In the genomic region with DNA sequence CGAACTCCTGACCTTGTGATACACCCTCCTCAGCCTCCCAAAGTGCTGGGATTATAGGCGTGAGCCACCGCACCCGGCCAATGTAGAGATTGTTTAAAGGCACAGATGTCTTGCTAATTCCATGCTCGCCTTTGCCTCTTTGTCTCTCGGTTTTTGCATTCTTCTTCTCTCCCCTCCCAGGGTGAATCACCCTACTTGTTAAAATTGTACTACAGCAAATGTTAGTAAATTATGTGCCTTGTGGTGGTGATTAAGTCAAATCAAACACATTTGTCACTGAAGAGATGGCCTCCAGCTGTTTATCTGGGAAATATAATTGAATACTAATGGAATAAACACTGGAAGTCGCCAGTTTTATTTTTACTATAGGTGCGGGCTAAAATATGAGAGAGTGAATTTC, we compare ENCODE assay signal across 20 cellular contexts.
DNase-seq lines count a peak whose midpoint lies in the region; ATAC-seq and TF ChIP-seq lines count a peak whose summit lies in the region.
"Had no signal": no experiment of that assay in that cellular context is flagged by ENCODE, and none has a peak within 500 bp of the region (broad histone marks: within the 10 kb centered on the region; RNA-seq: fewer than 3 reads in every experiment).

No MANE protein-coding gene starts in this region.

- no peaks in the 10 kb centered on the region for H3K9me2 ChIP-seq in PC-9 (ENCODE audit: insufficient read depth)

- BruUV-seq in A673 (replicated peaks; lab: Mats Ljungman, UMichigan), result no TSS peak
- no TSS peak for BruUV-seq in PC-9 (replicated peaks; lab: Mats Ljungman, UMichigan)

- POLR2A ChIA-PET in A673 (lab: Charles Lee; ENCODE audit: low non-redundant PET) (no interaction called here), PC-9 (lab: Charles Lee; ENCODE audit: unreplicated experiment) (no interaction called here)

- peak overlapping the region; percentile 5; the same call in 1 of the 2 replicates for H3K4me2 ChIP-seq in PC-9

- peaks cover 14% of the 10 kb centered on the region; the same call in 1 of the 2 replicates for H3F3A ChIP-seq in PC-9 (ENCODE audit: insufficient read depth, low read depth)

- H3K79me2 ChIP-seq in PC-9 (ENCODE audit: low read depth), result no peaks in the 10 kb centered on the region

- CTCF ChIA-PET in A673 (lab: Charles Lee) (no interaction called here), PC-9 (lab: Charles Lee) (no interaction called here)

- no peak overlapping the region for H2AFZ ChIP-seq in PC-9

- H3K4me3 ChIP-seq in A673 (ENCODE audit: low read depth, low read length, poor library complexity, severe bottlenecking), result no peak overlapping the region
- H3K4me3 ChIP-seq in PC-9, result no peak overlapping the region
- no peak overlapping the region for H3K4me3 ChIP-seq in WERI-Rb-1 (ENCODE audit: low read depth, low read length)
- H3K4me3 ChIP-seq in testis, result no peak overlapping the region
- H3K4me3 ChIP-seq: SJCRH30 had no signal

- H4K20me1 ChIP-seq in PC-9 (ENCODE audit: insufficient read depth), result no peaks in the 10 kb centered on the region

- intact Hi-C loops in A673 (cut with micrococcal nuclease; ENCODE audit: unreplicated experiment), result no loop called here
- intact Hi-C loops in PC-9 (cut with micrococcal nuclease; ENCODE audit: unreplicated experiment), result no loop called here
- intact Hi-C loops in testis (cut with DNase I; ENCODE audit: low total_unique reads), result no loop called here

- H3K27me3 ChIP-seq in A673 (replicated peaks; ENCODE audit: insufficient read depth, low read depth, low read length, poor library complexity) (no peaks in the 10 kb centered on the region), PC-9 (ENCODE audit: insufficient read depth, low read depth) (no peaks in the 10 kb centered on the region), WERI-Rb-1 (ENCODE audit: insufficient read depth, low read depth, severe bottlenecking) (no peaks in the 10 kb centered on the region), testis (no peaks in the 10 kb centered on the region)
- H3K27me3 ChIP-seq: SJCRH30 had no signal

- DNase-seq in A673 (ENCODE audit: low spot score) (peak; percentile 14), Daoy (ENCODE audit: low read depth) (peak; percentile 19), NCI-H1417 treated with DMSO at 0.1 percent for 48 hours (lab: John Stamatoyannopoulos, UW) (peak; percentile 56), PC-9 (peak in 1 of 2 experiments; percentile 71), WERI-Rb-1 (no peak), kidney tubule cell (ENCODE audit: low spot score) (no peak), testis (no peak)
- DNase-seq: DMS153, EL, H9, Karpas-422, MM.1S, NCI-H1092, NCI-H1694 treated with DMSO at 0.1 percent for 48 hours, NCI-H446, NCI-H82, SJCRH30, T1000 had no signal

- TF ChIP-seq POLR2A in testis (IDR thresholded peaks at IDR 0.05), result no peak

- H3K36me3 ChIP-seq in A673 (ENCODE audit: insufficient read depth, low read length, poor library complexity, severe bottlenecking) (no peaks in the 10 kb centered on the region), PC-9 (ENCODE audit: low read depth) (no peaks in the 10 kb centered on the region), WERI-Rb-1 (no peaks in the 10 kb centered on the region), testis (ENCODE audit: low read depth, missing control alignments) (no peaks in the 10 kb centered on the region)
- H3K36me3 ChIP-seq: SJCRH30 had no signal

- TF ChIP-seq CTCF in A673 (conservative IDR thresholded peaks at IDR 0.05; ENCODE audit: low read depth, low read length) (no peak), PC-9 (conservative IDR thresholded peaks at IDR 0.05) (no peak), WERI-Rb-1 (IDR thresholded peaks at IDR 0.05; ENCODE audit: low read depth, low read length) (no peak), testis (IDR thresholded peaks at IDR 0.05) (no peak)

- no peaks in the 10 kb centered on the region for H3K9me3 ChIP-seq in A673 (ENCODE audit: low read depth, low read length, poor library complexity, severe bottlenecking)
- no peaks in the 10 kb centered on the region for H3K9me3 ChIP-seq in PC-9 (ENCODE audit: insufficient read depth, low read depth)
- no peaks in the 10 kb centered on the region for H3K9me3 ChIP-seq in WERI-Rb-1 (ENCODE audit: severe bottlenecking)
- H3K9me3 ChIP-seq in testis, result no peaks in the 10 kb centered on the region
- H3K9me3 ChIP-seq: SJCRH30 had no signal

- no peak overlapping the region for H3K27ac ChIP-seq in A673 (ENCODE audit: low read depth, low read length, poor library complexity, severe bottlenecking)
- H3K27ac ChIP-seq in PC-9, result no peak overlapping the region
- no peak overlapping the region for H3K27ac ChIP-seq in WERI-Rb-1
- no peak overlapping the region for H3K27ac ChIP-seq in testis
- H3K27ac ChIP-seq: SJCRH30 had no signal

- 84 to 88% methylated on average over 8 of the region's 8 CpGs for WGBS in testis, 2 donors

- no peaks in the 10 kb centered on the region for H3K4me1 ChIP-seq in A673 (ENCODE audit: insufficient read depth, low read length, poor library complexity, severe bottlenecking)
- H3K4me1 ChIP-seq in PC-9 (replicated peaks; ENCODE audit: insufficient read depth), result peaks cover 9% of the 10 kb centered on the region; the same call in 1 of the 2 replicates
- H3K4me1 ChIP-seq in testis, result no peaks in the 10 kb centered on the region
- H3K4me1 ChIP-seq: SJCRH30 had no signal

- no peak for ATAC-seq in HG02571 (IDR thresholded peaks at IDR 0.05; ENCODE audit: unreplicated experiment)
- ATAC-seq: Panc1 had no signal

Comparison
In these comparisons a context has a peak if more than half of its experiments do, and no peak if none do; other contexts are left out.
1. DNase-seq: peak in A673 (single experiment), Daoy (single experiment) and NCI-H1417 treated with DMSO at 0.1 percent for 48 hours (single experiment); none in WERI-Rb-1 (single experiment), kidney tubule cell (single experiment) and testis (single experiment).